In genomic region chr3:11156026-11156410, GRCh38 we compare ENCODE assay signal across 1 cellular context.
TF ChIP-seq lines count a peak whose summit lies in the region.

No MANE protein-coding gene starts in this region.

TF ChIP-seq in HCT116, 20 proteins besides CTCF, POLR2A, EP300 and RAD21 (continued from another document):
- TF ChIP-seq CEBPB (IDR thresholded peaks at IDR 0.05; ENCODE audit: low read depth), result no peak
- no peak for TF ChIP-seq EZH2 (IDR thresholded peaks at IDR 0.05)
- TF ChIP-seq, protein P1, sequence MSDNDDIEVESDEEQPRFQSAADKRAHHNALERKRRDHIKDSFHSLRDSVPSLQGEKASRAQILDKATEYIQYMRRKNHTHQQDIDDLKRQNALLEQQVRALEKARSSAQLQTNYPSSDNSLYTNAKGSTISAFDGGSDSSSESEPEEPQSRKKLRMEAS (IDR thresholded peaks at IDR 0.05), result no peak
- no peak for TF ChIP-seq EGR1 (IDR thresholded peaks at IDR 0.05; ENCODE audit: low read depth)
- no peak for TF ChIP-seq EZH2phosphoT487 (IDR thresholded peaks at IDR 0.05; ENCODE audit: borderline replicate concordance)
- no peak for TF ChIP-seq ZFX (IDR thresholded peaks at IDR 0.05)
- no peak for TF ChIP-seq TCF7L2 (IDR thresholded peaks at IDR 0.05; ENCODE audit: borderline replicate concordance, extremely low read depth, insufficient read depth, insufficient read length)
- no peak for TF ChIP-seq POLR2AphosphoS5 (IDR thresholded peaks at IDR 0.05; ENCODE audit: low read depth, low read length)
- no peak for TF ChIP-seq YY1 (IDR thresholded peaks at IDR 0.05; ENCODE audit: extremely low read depth, insufficient replicate concordance, low read depth, low read length)
- TF ChIP-seq, protein P2, sequence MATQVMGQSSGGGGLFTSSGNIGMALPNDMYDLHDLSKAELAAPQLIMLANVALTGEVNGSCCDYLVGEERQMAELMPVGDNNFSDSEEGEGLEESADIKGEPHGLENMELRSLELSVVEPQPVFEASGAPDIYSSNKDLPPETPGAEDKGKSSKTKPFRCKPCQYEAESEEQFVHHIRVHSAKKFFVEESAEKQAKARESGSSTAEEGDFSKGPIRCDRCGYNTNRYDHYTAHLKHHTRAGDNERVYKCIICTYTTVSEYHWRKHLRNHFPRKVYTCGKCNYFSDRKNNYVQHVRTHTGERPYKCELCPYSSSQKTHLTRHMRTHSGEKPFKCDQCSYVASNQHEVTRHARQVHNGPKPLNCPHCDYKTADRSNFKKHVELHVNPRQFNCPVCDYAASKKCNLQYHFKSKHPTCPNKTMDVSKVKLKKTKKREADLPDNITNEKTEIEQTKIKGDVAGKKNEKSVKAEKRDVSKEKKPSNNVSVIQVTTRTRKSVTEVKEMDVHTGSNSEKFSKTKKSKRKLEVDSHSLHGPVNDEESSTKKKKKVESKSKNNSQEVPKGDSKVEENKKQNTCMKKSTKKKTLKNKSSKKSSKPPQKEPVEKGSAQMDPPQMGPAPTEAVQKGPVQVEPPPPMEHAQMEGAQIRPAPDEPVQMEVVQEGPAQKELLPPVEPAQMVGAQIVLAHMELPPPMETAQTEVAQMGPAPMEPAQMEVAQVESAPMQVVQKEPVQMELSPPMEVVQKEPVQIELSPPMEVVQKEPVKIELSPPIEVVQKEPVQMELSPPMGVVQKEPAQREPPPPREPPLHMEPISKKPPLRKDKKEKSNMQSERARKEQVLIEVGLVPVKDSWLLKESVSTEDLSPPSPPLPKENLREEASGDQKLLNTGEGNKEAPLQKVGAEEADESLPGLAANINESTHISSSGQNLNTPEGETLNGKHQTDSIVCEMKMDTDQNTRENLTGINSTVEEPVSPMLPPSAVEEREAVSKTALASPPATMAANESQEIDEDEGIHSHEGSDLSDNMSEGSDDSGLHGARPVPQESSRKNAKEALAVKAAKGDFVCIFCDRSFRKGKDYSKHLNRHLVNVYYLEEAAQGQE (IDR thresholded peaks at IDR 0.05; ENCODE audit: low read depth), result no peak
- TF ChIP-seq, protein P3, sequence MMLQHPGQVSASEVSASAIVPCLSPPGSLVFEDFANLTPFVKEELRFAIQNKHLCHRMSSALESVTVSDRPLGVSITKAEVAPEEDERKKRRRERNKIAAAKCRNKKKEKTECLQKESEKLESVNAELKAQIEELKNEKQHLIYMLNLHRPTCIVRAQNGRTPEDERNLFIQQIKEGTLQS (IDR thresholded peaks at IDR 0.05), result no peak
- no peak for TF ChIP-seq JUND (IDR thresholded peaks at IDR 0.05)
- TF ChIP-seq CBX3 (IDR thresholded peaks at IDR 0.05; ENCODE audit: low read depth), result no peak
